In the genomic region with DNA sequence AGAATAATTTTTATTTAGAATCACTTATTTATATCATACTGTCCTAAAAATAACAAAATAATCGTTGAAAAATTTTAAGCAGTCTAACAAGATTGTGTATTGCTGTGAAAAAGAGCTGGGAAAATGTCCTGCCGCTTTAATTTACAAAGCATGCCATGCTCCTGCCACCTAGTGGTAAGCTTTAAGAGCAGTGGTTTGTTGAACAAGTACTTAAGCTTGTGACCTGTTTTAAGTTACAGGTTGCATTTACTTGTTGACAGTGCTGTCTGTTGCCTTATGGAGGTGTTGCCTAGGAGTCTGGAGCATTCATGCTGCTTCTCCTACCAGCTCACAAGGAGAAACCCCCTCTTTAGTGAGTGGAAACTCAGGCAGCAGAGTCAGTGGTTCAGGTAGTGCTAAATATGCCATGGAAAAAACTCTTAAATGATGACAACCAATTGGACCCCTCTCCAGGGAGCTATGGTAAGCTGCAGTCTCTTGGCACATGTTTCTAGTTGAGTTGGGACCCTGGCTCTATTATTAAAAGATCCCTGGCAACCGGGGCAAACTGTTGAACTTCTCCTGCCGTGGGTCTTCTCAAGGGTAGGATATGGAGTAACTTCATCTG, we compare ENCODE assay signal across 8 cellular contexts.
DNase-seq lines count a peak whose midpoint lies in the region; ATAC-seq and TF ChIP-seq lines count a peak whose summit lies in the region.

No MANE protein-coding gene starts in this region.

- H3K4me1 Mint-ChIP-seq in CD8-positive, alpha-beta T cell (ENCODE audit: low read depth): peaks cover 51% of the 10 kb centered on the region
- peaks cover 56% of the 10 kb centered on the region for H3K4me1 Mint-ChIP-seq in activated T-helper 1 cell treated with anti-CD3 and anti-CD28 coated beads, Interleukin-12 subunit alpha, Interleukin-12 subunit beta, Interleukin-2, Interleukin-4 antibody, amounts not matched to agents 30 ng/mL and 10 ng/mL and 1 ng/mL, durations not matched to agents 14 hours and 24 hours and 36 hours (ENCODE audit: low read depth)

- H3K27ac ChIP-seq in CD8-positive, alpha-beta T cell (ENCODE audit: low read depth, low read length): no peak overlapping the region
- H3K27ac ChIP-seq in GM23248 (no peak overlapping the region), heart left ventricle (no peak overlapping the region), sigmoid colon (no peak overlapping the region)

- TF ChIP-seq EP300 in sigmoid colon (IDR thresholded peaks at IDR 0.05): no peak

- H3K9me2 ChIP-seq in GM23248 (ENCODE audit: insufficient read depth): no peaks in the 10 kb centered on the region

- TF ChIP-seq POLR2A in heart left ventricle (IDR thresholded peaks at IDR 0.05): no peak
- TF ChIP-seq POLR2A in sigmoid colon (IDR thresholded peaks at IDR 0.05): no peak

- in situ Hi-C loops in GM23248 (cut with MboI): loop anchor here (10.0 kb wide), 1 partner anchor 214 kb away; no protein-coding TSS in a partner anchor

- intact Hi-C loops in CD8-positive, alpha-beta T cell (cut with DNase I, micrococcal nuclease): loop anchor here in 1 of 2 experiments (2.0 to 10.0 kb wide), 4 partner anchors 22 to 654 kb away; a partner anchor contains a TSS
- intact Hi-C loops in activated T-helper 1 cell treated with anti-CD3 and anti-CD28 coated beads, Interleukin-12 subunit alpha, Interleukin-12 subunit beta, Interleukin-2, Interleukin-4 antibody, amounts not matched to agents 30 ng/mL and 10 ng/mL and 1 ng/mL, durations not matched to agents 14 hours and 24 hours and 36 hours (cut with micrococcal nuclease): loop anchor here (1.0 to 10.0 kb wide), 5 partner anchors 42 to 764 kb away; no protein-coding TSS in a partner anchor
- intact Hi-C loops in heart left ventricle (cut with DNase I) (loop anchor here in 1 of 10 donors (2.0 kb wide), 1 partner anchor 308 kb away; no protein-coding TSS in a partner anchor), sigmoid colon (cut with DNase I) (loop anchor here (5.0 kb wide), 1 partner anchor 307 kb away; no protein-coding TSS in a partner anchor)

- H3K27ac Mint-ChIP-seq in CD8-positive, alpha-beta T cell: no peak overlapping the region
- H3K27ac Mint-ChIP-seq in activated T-helper 1 cell treated with anti-CD3 and anti-CD28 coated beads, Interleukin-12 subunit alpha, Interleukin-12 subunit beta, Interleukin-2, Interleukin-4 antibody, amounts not matched to agents 30 ng/mL and 10 ng/mL and 1 ng/mL, durations not matched to agents 14 hours and 24 hours and 36 hours: peak overlapping the region; percentile 40

- CTCF ChIA-PET in CD8-positive, alpha-beta T cell (lab: Charles Lee): interaction anchor here (0.7 to 8.0 kb wide), 44 partner anchors 9 to 729 kb away, joined by 3 to 59 read pairs (median 4); a partner anchor contains a TSS

- no peak overlapping the region for H3K4me3 ChIP-seq in CD8-positive, alpha-beta T cell (ENCODE audit: low read depth, low read length)
- no peak overlapping the region for H3K4me3 ChIP-seq in GM23248
- no peak overlapping the region for H3K4me3 ChIP-seq in heart left ventricle
- H3K4me3 ChIP-seq in sigmoid colon: no peak overlapping the region

- POLR2A ChIA-PET in CD8-positive, alpha-beta T cell (lab: Charles Lee): interaction anchor here (0.7 to 1.6 kb wide), 8 partner anchors 22 to 183 kb away, joined by 3 to 5 read pairs (median 4); a partner anchor contains a TSS

- H3K36me3 ChIP-seq in CD8-positive, alpha-beta T cell (ENCODE audit: insufficient read depth, low read length): no peaks in the 10 kb centered on the region
- H3K36me3 ChIP-seq in GM23248 (ENCODE audit: low read depth) (no peaks in the 10 kb centered on the region), heart left ventricle (peaks cover 0 to 3% (median 0%) of the 10 kb centered on the region in 9 donors), sigmoid colon (peaks cover 0 to 4% (median 0%) of the 10 kb centered on the region in 4 donors)

- H3K4me3 Mint-ChIP-seq in CD8-positive, alpha-beta T cell: no peak overlapping the region
- H3K4me3 Mint-ChIP-seq in activated T-helper 1 cell treated with anti-CD3 and anti-CD28 coated beads, Interleukin-12 subunit alpha, Interleukin-12 subunit beta, Interleukin-2, Interleukin-4 antibody, amounts not matched to agents 30 ng/mL and 10 ng/mL and 1 ng/mL, durations not matched to agents 14 hours and 24 hours and 36 hours: no peak overlapping the region

- DNase-seq in CD8-positive, alpha-beta T cell: peak in 3 of 7 experiments; percentile 34 to 49 (median 44)
- DNase-seq in GM23248 (peak; percentile 79), NCI-H748 (lab: John Stamatoyannopoulos, UW; ENCODE audit: unreplicated experiment) (peak; percentile 86), heart left ventricle (peak in 1 of 5 donors; percentile 33), sigmoid colon (no peak)
- DNase-seq in activated T-helper 1 cell treated with anti-CD3 and anti-CD28 coated beads, Interleukin-12 subunit alpha, Interleukin-12 subunit beta, Interleukin-2, Interleukin-4 antibody, amounts not matched to agents 30 ng/mL and 10 ng/mL and 1 ng/mL, durations not matched to agents 14 hours and 24 hours and 36 hours (ENCODE audit: low spot score): no peak
- DNase-seq in NK-92 treated with Interleukin-12 subunit alpha and Interleukin-12 subunit beta, amount 100 ng/mL, for 24 hours (lab: John Stamatoyannopoulos, UW): no peak

- no peaks in the 10 kb centered on the region for H3K9me3 ChIP-seq in CD8-positive, alpha-beta T cell (ENCODE audit: low read length)
- H3K9me3 ChIP-seq in GM23248 (ENCODE audit: low read depth) (no peaks in the 10 kb centered on the region), heart left ventricle (no peaks in the 10 kb centered on the region), sigmoid colon (no peaks in the 10 kb centered on the region)

- H3K27me3 Mint-ChIP-seq in CD8-positive, alpha-beta T cell (ENCODE audit: low read depth): no peaks in the 10 kb centered on the region
- no peaks in the 10 kb centered on the region for H3K27me3 Mint-ChIP-seq in activated T-helper 1 cell treated with anti-CD3 and anti-CD28 coated beads, Interleukin-12 subunit alpha, Interleukin-12 subunit beta, Interleukin-2, Interleukin-4 antibody, amounts not matched to agents 30 ng/mL and 10 ng/mL and 1 ng/mL, durations not matched to agents 14 hours and 24 hours and 36 hours (ENCODE audit: insufficient read depth)

- WGBS in GM23248 (ENCODE audit: low coverage in 1 of 2, low lambda C conversion rate in 2 of 2, missing lambda C conversion rate in 2 of 2), 2 experiments: 40 to 41% methylated on average over 4 of the region's 4 CpGs
- 38 to 44% (median 41%) methylated on average over 4 of the region's 4 CpGs for WGBS in heart left ventricle, 4 donors
- 46 to 48% methylated on average over 4 of the region's 4 CpGs for WGBS in sigmoid colon, 2 donors

- no peak overlapping the region for H2AFZ ChIP-seq in GM23248

- ATAC-seq in CD8-positive, alpha-beta T cell: peak; percentile 51
- ATAC-seq in heart left ventricle: peak in 3 of 4 donors; percentile 35 to 51 (median 44)
- ATAC-seq in GM21619 (IDR thresholded peaks at IDR 0.05; ENCODE audit: unreplicated experiment): no peak

- H3K36me3 Mint-ChIP-seq in CD8-positive, alpha-beta T cell: no peaks in the 10 kb centered on the region
- no peaks in the 10 kb centered on the region for H3K36me3 Mint-ChIP-seq in activated T-helper 1 cell treated with anti-CD3 and anti-CD28 coated beads, Interleukin-12 subunit alpha, Interleukin-12 subunit beta, Interleukin-2, Interleukin-4 antibody, amounts not matched to agents 30 ng/mL and 10 ng/mL and 1 ng/mL, durations not matched to agents 14 hours and 24 hours and 36 hours (ENCODE audit: low read depth)

- no peaks in the 10 kb centered on the region for H3K9me3 Mint-ChIP-seq in CD8-positive, alpha-beta T cell
- no peaks in the 10 kb centered on the region for H3K9me3 Mint-ChIP-seq in activated T-helper 1 cell treated with anti-CD3 and anti-CD28 coated beads, Interleukin-12 subunit alpha, Interleukin-12 subunit beta, Interleukin-2, Interleukin-4 antibody, amounts not matched to agents 30 ng/mL and 10 ng/mL and 1 ng/mL, durations not matched to agents 14 hours and 24 hours and 36 hours

- peak; percentile 93 for TF ChIP-seq CTCF in CD8-positive, alpha-beta T cell (IDR thresholded peaks at IDR 0.05)
- TF ChIP-seq CTCF in heart left ventricle (IDR thresholded peaks at IDR 0.05) (peak; percentile 74 to 91 (median 87)), sigmoid colon (IDR thresholded peaks at IDR 0.05) (peak; percentile 50 to 87 (median 64))

- H4K20me1 ChIP-seq in GM23248 (ENCODE audit: insufficient read depth): no peaks in the 10 kb centered on the region

- H3K4me2 ChIP-seq in GM23248 (ENCODE audit: unreplicated experiment): no peak overlapping the region

- peaks cover 23% of the 10 kb centered on the region for H3K4me1 ChIP-seq in CD8-positive, alpha-beta T cell (ENCODE audit: insufficient read depth, low read length)
- peaks cover 10% of the 10 kb centered on the region; the same call in 1 of the 2 replicates for H3K4me1 ChIP-seq in GM23248 (ENCODE audit: insufficient read depth)
- peaks cover 0 to 18% (median 4%) of the 10 kb centered on the region in 12 donors for H3K4me1 ChIP-seq in heart left ventricle
- H3K4me1 ChIP-seq in sigmoid colon: peaks cover 0 to 11% (median 5%) of the 10 kb centered on the region in 4 donors

- H3K9ac ChIP-seq in GM23248: no peak overlapping the region

- peaks cover under 1% of the 10 kb centered on the region; the same call in 1 of the 2 replicates for H3K79me2 ChIP-seq in GM23248 (ENCODE audit: insufficient read depth)

- 0 out of 2 replicates have a peak, but pooled peaks cover 6% of the 10 kb centered on the region for H3F3A ChIP-seq in GM23248 (ENCODE audit: insufficient read depth)

- H3K27me3 ChIP-seq in CD8-positive, alpha-beta T cell (ENCODE audit: insufficient read depth, low read length): no peaks in the 10 kb centered on the region
- no peaks in the 10 kb centered on the region for H3K27me3 ChIP-seq in GM23248 (replicated peaks; ENCODE audit: insufficient read depth)
- H3K27me3 ChIP-seq in heart left ventricle: no peaks in the 10 kb centered on the region
- no peaks in the 10 kb centered on the region for H3K27me3 ChIP-seq in sigmoid colon

Comparison
In these comparisons a context has a peak if more than half of its experiments do, and no peak if none do; other contexts are left out.
1. DNase-seq: peak in GM23248 (single experiment) and NCI-H748 (single experiment); none in activated T-helper 1 cell treated with anti-CD3 and anti-CD28 coated beads, Interleukin-12 subunit alpha, Interleukin-12 subunit beta, Interleukin-2, Interleukin-4 antibody, amounts not matched to agents 30 ng/mL and 10 ng/mL and 1 ng/mL, durations not matched to agents 14 hours and 24 hours and 36 hours (single experiment), sigmoid colon (single experiment) and NK-92 treated with Interleukin-12 subunit alpha and Interleukin-12 subunit beta, amount 100 ng/mL, for 24 hours (single experiment).
2. Peak in every context shown above with its lines, with median percentiles within 50 percentile points of each other: CTCF ChIP-seq.